ENCODE assay signal across 31 cellular contexts in the genomic region with DNA sequence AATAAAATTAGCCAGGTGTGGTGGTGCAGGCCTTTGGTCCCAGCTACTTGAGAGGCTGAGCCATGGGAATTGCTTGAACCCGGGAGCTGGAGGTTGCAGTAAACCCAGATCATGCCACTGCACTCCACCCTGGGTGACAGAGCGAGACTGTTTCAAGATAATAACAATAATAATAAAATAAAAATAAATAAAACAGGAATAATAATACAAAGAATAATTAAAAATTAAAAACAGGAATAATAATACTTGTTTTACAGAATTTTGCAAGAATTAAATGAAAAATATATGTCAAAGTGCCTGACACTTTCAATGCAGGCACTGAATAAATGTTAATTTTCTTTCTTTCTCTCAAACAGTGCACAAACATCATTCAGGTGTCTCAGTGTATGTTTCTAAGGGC. TPM values are rescaled to one million over a fixed set of nuclear protein-coding genes. Genes with fewer than 3 reads are reported as not detected.
DNase-seq lines count a peak whose midpoint lies in the region; ATAC-seq and TF ChIP-seq lines count a peak whose summit lies in the region.
"Had no signal": no experiment of that assay in that cellular context is flagged by ENCODE, and none has a peak within 500 bp of the region (broad histone marks: within the 10 kb centered on the region; RNA-seq: fewer than 3 reads in every experiment).

No MANE protein-coding gene starts in this region.

- TF ChIP-seq CTCF in WTC11 (IDR thresholded peaks at IDR 0.05): no peak
- no peak for TF ChIP-seq CTCF in esophagus muscularis mucosa (IDR thresholded peaks at IDR 0.05)
- no peak for TF ChIP-seq CTCF in omental fat pad (IDR thresholded peaks at IDR 0.05)

- H3K4me1 ChIP-seq in esophagus muscularis mucosa: no peaks in the 10 kb centered on the region
- H3K4me1 ChIP-seq: A549, BE2C, Caco-2 had no signal

- no peak overlapping the region for H3K27ac Mint-ChIP-seq in WTC11
- H3K27ac Mint-ChIP-seq: B cell; CD14-positive monocyte; CD4-positive, alpha-beta memory T cell; CD4-positive, alpha-beta T cell; CD4-positive, CD25-positive, alpha-beta regulatory T cell; CD8-positive, alpha-beta memory T cell; CD8-positive, alpha-beta T cell had no signal

- intact Hi-C loops in esophagus muscularis mucosa (cut with DNase I): no loop called here

- no peaks in the 10 kb centered on the region for H3K36me3 Mint-ChIP-seq in WTC11
- H3K36me3 Mint-ChIP-seq: CD14-positive monocyte; CD4-positive, alpha-beta memory T cell; CD4-positive, CD25-positive, alpha-beta regulatory T cell; CD8-positive, alpha-beta memory T cell; CD8-positive, alpha-beta T cell had no signal

- H3K9me3 Mint-ChIP-seq in WTC11: no peaks in the 10 kb centered on the region
- H3K9me3 Mint-ChIP-seq: CD14-positive monocyte; CD4-positive, alpha-beta T cell; CD4-positive, CD25-positive, alpha-beta regulatory T cell; CD8-positive, alpha-beta memory T cell; CD8-positive, alpha-beta T cell had no signal

- no peak for TF ChIP-seq POLR2A in esophagus muscularis mucosa (IDR thresholded peaks at IDR 0.05; ENCODE audit: low read depth)

- ATAC-seq in WTC11 (no peak), omental fat pad (ENCODE audit: low FRiP score) (no peak)
- ATAC-seq: A549; CD8-positive, alpha-beta T cell had no signal

- no peak for TF ChIP-seq EP300 in esophagus muscularis mucosa (IDR thresholded peaks at IDR 0.05)

- no peak overlapping the region for H3K27ac ChIP-seq in esophagus muscularis mucosa (replicated peaks in 1 of 4)
- H3K27ac ChIP-seq: 22Rv1; A549; BLaER1; BLaER1 treated with 17β-estradiol and CSF1 and Interleukin-3, amounts not matched to agents 10 nM and 100 nM; C4-2B had no signal

- H3K4me3 ChIP-seq in esophagus muscularis mucosa: no peak overlapping the region
- H3K4me3 ChIP-seq: A549; BLaER1; BLaER1 treated with 17β-estradiol and CSF1 and Interleukin-3, amounts not matched to agents 10 nM and 100 nM had no signal

- WGBS in esophagus muscularis mucosa: 100% methylated on average over 2 of the region's 2 CpGs

- no peaks in the 10 kb centered on the region for H3K36me3 ChIP-seq in esophagus muscularis mucosa
- H3K36me3 ChIP-seq: BE2C; BLaER1; BLaER1 treated with 17β-estradiol and CSF1 and Interleukin-3, amounts not matched to agents 10 nM and 100 nM had no signal

- no peak for DNase-seq in WTC11 (ENCODE audit: low spot score)
- peak; percentile 45 for DNase-seq in esophagus muscularis mucosa (ENCODE audit: extremely low spot score)
- DNase-seq in omental fat pad (ENCODE audit: low spot score): no peak
- DNase-seq in stimulated activated CD4-positive, alpha-beta T cell treated with anti-CD3 and anti-CD28 coated beads, Interleukin-4, amount 100 ng/mL, for 1 hour: no peak
- DNase-seq: 8988T; ACHN; AML-193; BE2C; C1 segment of cervical spinal cord; Caco-2; Calu3; CD4-positive, alpha-beta memory T cell; CD4-positive, alpha-beta T cell; CD4-positive, CD25-positive, alpha-beta regulatory T cell; CD8-positive, alpha-beta memory T cell; CD8-positive, alpha-beta T cell; COR-L47; DMS 273 treated with DMSO at 0.1 percent for 48 hours; DMS153; DMS53; DMS79; DMS79 treated with DMSO at 0.1 percent for 48 hours; DND-41; EL had no signal

- POLR2A ChIA-PET in WTC11 (lab: Charles Lee): no interaction called here

- no peaks in the 10 kb centered on the region for H3K27me3 ChIP-seq in esophagus muscularis mucosa
- H3K27me3 ChIP-seq: BE2C; BLaER1; BLaER1 treated with 17β-estradiol and CSF1 and Interleukin-3, amounts not matched to agents 10 nM and 100 nM had no signal

- CTCF ChIA-PET in WTC11 (lab: Charles Lee): no interaction called here

- no peaks in the 10 kb centered on the region for H3K4me1 Mint-ChIP-seq in WTC11
- H3K4me1 Mint-ChIP-seq: B cell; CD4-positive, alpha-beta memory T cell; CD4-positive, CD25-positive, alpha-beta regulatory T cell; CD8-positive, alpha-beta memory T cell had no signal

- no peak overlapping the region for H3K4me3 Mint-ChIP-seq in WTC11
- H3K4me3 Mint-ChIP-seq: B cell; CD14-positive monocyte; CD4-positive, alpha-beta memory T cell; CD4-positive, alpha-beta T cell; CD4-positive, CD25-positive, alpha-beta regulatory T cell; CD8-positive, alpha-beta memory T cell; CD8-positive, alpha-beta T cell had no signal

- H3K27me3 Mint-ChIP-seq in WTC11 (ENCODE audit: low read depth): no peaks in the 10 kb centered on the region

- no peaks in the 10 kb centered on the region for H3K9me3 ChIP-seq in esophagus muscularis mucosa
- H3K9me3 ChIP-seq: A549; BE2C; BLaER1; BLaER1 treated with 17β-estradiol and CSF1 and Interleukin-3, amounts not matched to agents 10 nM and 100 nM; Caco-2 had no signal

TF ChIP-seq in WTC11, 78 proteins besides CTCF, POLR2A, EP300 and RAD21:
- TF ChIP-seq HMGA2 (CRISPR knock-in tag; IDR thresholded peaks at IDR 0.05) (peak; percentile 97), CREM (CRISPR knock-in tag; IDR thresholded peaks at IDR 0.05) (no peak), TEAD1 (CRISPR knock-in tag; IDR thresholded peaks at IDR 0.05) (no peak)
- TF ChIP-seq, protein P1, sequence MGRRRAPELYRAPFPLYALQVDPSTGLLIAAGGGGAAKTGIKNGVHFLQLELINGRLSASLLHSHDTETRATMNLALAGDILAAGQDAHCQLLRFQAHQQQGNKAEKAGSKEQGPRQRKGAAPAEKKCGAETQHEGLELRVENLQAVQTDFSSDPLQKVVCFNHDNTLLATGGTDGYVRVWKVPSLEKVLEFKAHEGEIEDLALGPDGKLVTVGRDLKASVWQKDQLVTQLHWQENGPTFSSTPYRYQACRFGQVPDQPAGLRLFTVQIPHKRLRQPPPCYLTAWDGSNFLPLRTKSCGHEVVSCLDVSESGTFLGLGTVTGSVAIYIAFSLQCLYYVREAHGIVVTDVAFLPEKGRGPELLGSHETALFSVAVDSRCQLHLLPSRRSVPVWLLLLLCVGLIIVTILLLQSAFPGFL (CRISPR knock-in tag; IDR thresholded peaks at IDR 0.05; ENCODE audit: borderline replicate concordance): no peak

RNA-seq across cellular contexts. Expression of gene CTH, which starts 26.5 kb away (rescaled TPM):
- total RNA-seq in WTC11 (2021): 20.8 to 27.8 TPM (median 23.9 TPM) in 3 replicates
- 1 to 10 TPM; 1.1 to 5.0 (median 3.8) TPM for total RNA-seq in esophagus muscularis mucosa
- 10 to 100 TPM in 1 of 4 donors, 1 to 10 TPM in 3; 4.9 to 13.3 (median 6.6) TPM for total RNA-seq in omental fat pad

RNA-seq across cellular contexts. Expression of gene ANKRD13C, which starts 30.0 kb away (rescaled TPM):
- total RNA-seq in WTC11 (2021) (20.0 to 22.5 TPM (median 21.0 TPM) in 3 replicates), esophagus muscularis mucosa (10 to 100 TPM; 23.0 to 30.2 (median 26.5) TPM), omental fat pad (10 to 100 TPM; 19.5 to 29.0 (median 22.5) TPM)
